In genomic region chr2:29162204-29162928, GRCh38 we compare ENCODE assay signal across 18 cellular contexts. TPM values are rescaled to one million over a fixed set of nuclear protein-coding genes. Genes with fewer than 3 reads are reported as not detected.
A peak's percentile ranks its signal among the peaks of the same experiment; 100 is the strongest.
DNase-seq lines count a peak whose midpoint lies in the region; ATAC-seq, FAIRE-seq and TF ChIP-seq lines count a peak whose summit lies in the region.
"Had no signal": no experiment of that assay in that cellular context is flagged by ENCODE, and none has a peak within 500 bp of the region (broad histone marks: within the 10 kb centered on the region; RNA-seq: fewer than 3 reads in every experiment).

No MANE protein-coding gene starts in this region.

- H3K9me3 ChIP-seq in breast epithelium: no peaks in the 10 kb centered on the region
- H3K9me3 ChIP-seq in SK-N-MC (ENCODE audit: low read depth, low read length): no peaks in the 10 kb centered on the region
- H3K9me3 ChIP-seq in keratinocyte (ENCODE audit: control insufficient read depth, low read depth, low read length): no peaks in the 10 kb centered on the region
- H3K9me3 ChIP-seq: BLaER1, HAP-1 had no signal

- dilution Hi-C loops in keratinocyte (cut with MboI; ENCODE audit: extremely low pct_ligation_motif_present, low sequenced_read_pairs): no loop called here

- no peaks in the 10 kb centered on the region for H3K36me3 ChIP-seq in breast epithelium
- H3K36me3 ChIP-seq in SK-N-MC (ENCODE audit: insufficient read depth, low read length): peaks cover 6% of the 10 kb centered on the region; the same call in 1 of the 2 replicates
- peaks cover 16 to 20% of the 10 kb centered on the region in 2 experiments for H3K36me3 ChIP-seq in keratinocyte (ENCODE audit: control insufficient read depth in 2 of 2, extremely low read depth in 1 of 2, insufficient read depth in 2 of 2, low read length in 2 of 2)
- H3K36me3 ChIP-seq: BLaER1 had no signal

- H3K27ac ChIP-seq in breast epithelium: no peak overlapping the region
- H3K27ac ChIP-seq in SK-N-MC: 0 out of 2 replicates have a peak overlapping the region, but pooled peaks have one; percentile 16
- no peak overlapping the region for H3K27ac ChIP-seq in keratinocyte (ENCODE audit: control insufficient read depth, insufficient read depth, low read length)
- H3K27ac ChIP-seq in substantia nigra (ENCODE audit: low read depth, low read length, poor library complexity, severe bottlenecking): no peak overlapping the region
- H3K27ac ChIP-seq: 22Rv1, BLaER1, GM23248 had no signal

- no peak for ATAC-seq in HG02623 (IDR thresholded peaks at IDR 0.05; ENCODE audit: unreplicated experiment)
- no peak for ATAC-seq in HG02938 (IDR thresholded peaks at IDR 0.05; ENCODE audit: unreplicated experiment)

- H3K4me3 Mint-ChIP-seq in MCF 10A (ENCODE audit: unreplicated experiment): no peak overlapping the region
- H3K4me3 Mint-ChIP-seq: CD14-positive monocyte; CD4-positive, alpha-beta memory T cell had no signal

- H3K4me1 ChIP-seq in breast epithelium (no peaks in the 10 kb centered on the region), keratinocyte (ENCODE audit: control insufficient read depth, extremely low read depth, insufficient read depth, low read length) (peaks cover 10% of the 10 kb centered on the region)
- H3K4me1 ChIP-seq: HAP-1 had no signal

- DNase-seq in MCF 10A (ENCODE audit: unreplicated experiment): no peak
- DNase-seq in breast epithelium (ENCODE audit: low spot score in 2 of 2): no peak
- no peak for DNase-seq in SK-N-MC (ENCODE audit: low read depth, low spot score)
- no peak for DNase-seq in keratinocyte (ENCODE audit: low read depth, low spot score)
- no peak for DNase-seq in substantia nigra (lab: John Stamatoyannopoulos, UW)
- DNase-seq: CD4-positive, alpha-beta memory T cell; DMS153; DMS79; GDM1; GM23248 had no signal

- no peaks in the 10 kb centered on the region for H4K20me1 ChIP-seq in keratinocyte (ENCODE audit: control insufficient read depth, extremely low read depth, insufficient read depth, low read length)
- H4K20me1 ChIP-seq: BLaER1 had no signal

- no peaks in the 10 kb centered on the region for H3K9me1 ChIP-seq in keratinocyte (ENCODE audit: control insufficient read depth, extremely low read depth, insufficient read depth, low read length)

- peaks cover 86% of the 10 kb centered on the region for H3K36me3 Mint-ChIP-seq in MCF 10A (ENCODE audit: insufficient read depth, unreplicated experiment)

- TF ChIP-seq POLR2A in breast epithelium (IDR thresholded peaks at IDR 0.05): no peak

- no peak overlapping the region for H2AFZ ChIP-seq in keratinocyte (ENCODE audit: control insufficient read depth, low read length)
- H2AFZ ChIP-seq: GM23248 had no signal

- H3K27ac Mint-ChIP-seq in MCF 10A (ENCODE audit: low read depth, unreplicated experiment): peak overlapping the region; percentile 41
- H3K27ac Mint-ChIP-seq: CD14-positive monocyte had no signal

- no peak overlapping the region for H3K9ac ChIP-seq in SK-N-MC (ENCODE audit: insufficient read length)
- no peak overlapping the region for H3K9ac ChIP-seq in keratinocyte (ENCODE audit: control insufficient read depth, extremely low read depth, insufficient read depth, low read length)
- H3K9ac ChIP-seq: BLaER1, GM23248 had no signal

- FAIRE-seq in keratinocyte (lab: Jason Lieb, UNC): peak; percentile 41
- FAIRE-seq: GM12892, HTR-8/SVneo had no signal

- no peaks in the 10 kb centered on the region for H3K27me3 Mint-ChIP-seq in MCF 10A (ENCODE audit: insufficient read depth, unreplicated experiment)
- H3K27me3 Mint-ChIP-seq: CD4-positive, alpha-beta memory T cell had no signal

- CTCF ChIA-PET in MCF 10A (lab: Yijun Ruan, JAX): interaction anchor here (0.8 to 1.7 kb wide), 2 partner anchors 100 to 108 kb away, joined by 3 read pairs; no protein-coding TSS in a partner anchor

- no peak overlapping the region for H3K4me2 ChIP-seq in keratinocyte (ENCODE audit: control insufficient read depth, extremely low read depth, insufficient read depth, low read depth, low read length)
- H3K4me2 ChIP-seq: BLaER1 had no signal

- H3K4me3 ChIP-seq in breast epithelium (no peak overlapping the region), SK-N-MC (no peak overlapping the region), keratinocyte (ENCODE audit: control insufficient read depth in 2 of 3, extremely low read depth in 1 of 3, insufficient read depth in 2 of 3, low read depth in 1 of 3, low read length in 3 of 3) (no peak overlapping the region)
- H3K4me3 ChIP-seq: BLaER1, GM23248, HAP-1 had no signal

- BruUV-seq in MCF 10A (replicated peaks; lab: Mats Ljungman, UMichigan): no TSS peak

- POLR2A ChIA-PET in MCF 10A (lab: Yijun Ruan, JAX): interaction anchor here (0.6 kb wide), 1 partner anchor 93 kb away, joined by 3 read pairs; no protein-coding TSS in a partner anchor

- intact Hi-C loops in MCF 10A (cut with micrococcal nuclease): no loop called here
- intact Hi-C loops in breast epithelium (cut with DNase I; ENCODE audit: low total_unique reads): no loop called here

- no peaks in the 10 kb centered on the region for H3K27me3 ChIP-seq in breast epithelium
- H3K27me3 ChIP-seq in keratinocyte (ENCODE audit: control insufficient read depth, extremely low read depth, insufficient read depth, low read length): no peaks in the 10 kb centered on the region
- H3K27me3 ChIP-seq: BLaER1 had no signal

- peaks cover 17% of the 10 kb centered on the region for H3K4me1 Mint-ChIP-seq in MCF 10A (ENCODE audit: insufficient read depth, unreplicated experiment)

- H3K79me2 ChIP-seq in keratinocyte (ENCODE audit: control insufficient read depth, insufficient read depth, low read length): no peaks in the 10 kb centered on the region

- no peaks in the 10 kb centered on the region for H3K9me3 Mint-ChIP-seq in MCF 10A (ENCODE audit: unreplicated experiment)
- H3K9me3 Mint-ChIP-seq: CD14-positive monocyte; CD4-positive, alpha-beta memory T cell had no signal

- TF ChIP-seq CTCF in MCF 10A (IDR thresholded peaks at IDR 0.05; ENCODE audit: unreplicated experiment): no peak
- no peak for TF ChIP-seq CTCF in breast epithelium (IDR thresholded peaks at IDR 0.05)
- no peak for TF ChIP-seq CTCF in keratinocyte (optimal IDR thresholded peaks at IDR 0.05 in 1 of 3, IDR thresholded peaks at IDR 0.05 in 1 of 3, conservative IDR thresholded peaks at IDR 0.05 in 1 of 3; ENCODE audit: extremely low read depth in 1 of 3, insufficient read depth in 2 of 3, low read length in 3 of 3)

RNA-seq across cellular contexts. Expression of gene CLIP4, which starts 47.2 kb away (rescaled TPM):
- 77.8 and 97.7 TPM in 2 replicates for total RNA-seq in MCF 10A (2022)
- total RNA-seq in breast epithelium: 100 to 1,000 TPM in 1 of 3 donors, 10 to 100 TPM in 2; 67.2 to 146 (median 76.8) TPM
- 32.1 to 51.3 TPM (median 46.6 TPM) in 3 replicates for polyA plus RNA-seq in keratinocyte
- 73.0 TPM for polyA plus RNA-seq in keratinocyte (2011; ENCODE audit: low read depth)
- 25.9 and 51.5 TPM in 2 replicates for polyA plus RNA-seq in keratinocyte (2011; cell fraction: cytosol; rRNA removed)
- 59.3 and 81.4 TPM in 2 replicates for polyA plus RNA-seq in keratinocyte (2011; cell fraction: nucleus; rRNA removed)
- polyA plus RNA-seq in keratinocyte (2012; ENCODE audit: low replicate concordance): 24.0 and 55.6 TPM in 2 replicates
- 14.5 to 68.6 TPM (median 67.0 TPM) in 3 replicates for polyA minus RNA-seq in keratinocyte
- 26.7 TPM for polyA minus RNA-seq in keratinocyte (2011; cell fraction: cytosol; rRNA and poly(A)+ RNA removed)
- polyA minus RNA-seq in keratinocyte (2011; cell fraction: nucleus; rRNA and poly(A)+ RNA removed): 60.5 and 97.9 TPM in 2 replicates
